1 cellular context compared by ENCODE assay signal in genomic region chr5:157839157-157839795, GRCh38.
TF ChIP-seq lines count a peak whose summit lies in the region.

No MANE protein-coding gene starts in this region.

TF ChIP-seq in HepG2, 621 proteins besides CTCF, POLR2A, EP300 and RAD21:
- no peak for TF ChIP-seq KDM5A (IDR thresholded peaks at IDR 0.05; ENCODE audit: borderline replicate concordance, low read length)
- no peak for TF ChIP-seq POLR2AphosphoS2 (IDR thresholded peaks at IDR 0.05; ENCODE audit: low read depth, low read length)
- TF ChIP-seq KAT8 (CRISPR knock-in tag; IDR thresholded peaks at IDR 0.05), result no peak
- peak; percentile 88 for TF ChIP-seq ZBTB33 (CRISPR knock-in tag; IDR thresholded peaks at IDR 0.05)
- no peak for TF ChIP-seq ZFP90 (CRISPR knock-in tag; IDR thresholded peaks at IDR 0.05; ENCODE audit: borderline replicate concordance)
- no peak for TF ChIP-seq ATF4 (CRISPR knock-in tag; IDR thresholded peaks at IDR 0.05)
- no peak for TF ChIP-seq MEIS1 (CRISPR knock-in tag; IDR thresholded peaks at IDR 0.05; ENCODE audit: borderline replicate concordance)
- TF ChIP-seq ZNF629 (CRISPR knock-in tag; conservative IDR thresholded peaks at IDR 0.05), result no peak
- no peak for TF ChIP-seq FOSL1 (CRISPR knock-in tag; IDR thresholded peaks at IDR 0.05; ENCODE audit: borderline replicate concordance)
- TF ChIP-seq GATAD1 (CRISPR knock-in tag; IDR thresholded peaks at IDR 0.05), result no peak
- no peak for TF ChIP-seq ZFYVE20 (CRISPR knock-in tag; IDR thresholded peaks at IDR 0.05; ENCODE audit: borderline replicate concordance, low read depth)
- peak; percentile 34; the same call in 1 of the 2 replicates for TF ChIP-seq ZNF770 (CRISPR knock-in tag; IDR thresholded peaks at IDR 0.05)
- no peak for TF ChIP-seq IKZF5 (CRISPR knock-in tag; IDR thresholded peaks at IDR 0.05)
- no peak for TF ChIP-seq TFDP1 (CRISPR knock-in tag; IDR thresholded peaks at IDR 0.05; ENCODE audit: borderline replicate concordance)
- TF ChIP-seq LRRFIP1 (CRISPR knock-in tag; conservative IDR thresholded peaks at IDR 0.05), result no peak
- no peak for TF ChIP-seq ZNF576 (CRISPR knock-in tag; IDR thresholded peaks at IDR 0.05)
- TF ChIP-seq ZSCAN20 (CRISPR knock-in tag; IDR thresholded peaks at IDR 0.05; ENCODE audit: borderline replicate concordance), result no peak
